Comparison of ENCODE assay signal across 13 cellular contexts in genomic region chr5:87252283-87252605, GRCh38. TPM values are rescaled to one million over a fixed set of nuclear protein-coding genes. Genes with fewer than 3 reads are reported as not detected.
DNase-seq lines count a peak whose midpoint lies in the region; ATAC-seq, FAIRE-seq and TF ChIP-seq lines count a peak whose summit lies in the region.
"Had no signal": no experiment of that assay in that cellular context is flagged by ENCODE, and none has a peak within 500 bp of the region (broad histone marks: within the 10 kb centered on the region; RNA-seq: fewer than 3 reads in every experiment).

No MANE protein-coding gene starts in this region.

- no peak overlapping the region for H2AFZ ChIP-seq in HepG2 (ENCODE audit: low read length)

- ATAC-seq in HepG2 (peak; percentile 24; the same call in 2 of the 3 replicates), GM21737 (IDR thresholded peaks at IDR 0.05; ENCODE audit: unreplicated experiment) (no peak), GM21381 (IDR thresholded peaks at IDR 0.05; ENCODE audit: unreplicated experiment) (no peak)

- FAIRE-seq in HepG2 (lab: Jason Lieb, UNC) = no peak
- FAIRE-seq: H54 had no signal

- H4K20me1 ChIP-seq in HepG2 (ENCODE audit: insufficient read depth, low read length) = no peaks in the 10 kb centered on the region
- H4K20me1 ChIP-seq: BLaER1 treated with 17β-estradiol and CSF1 and Interleukin-3, amounts not matched to agents 10 nM and 100 nM had no signal

- peak overlapping the region; percentile 34; the same call in 1 of the 2 replicates for H3K4me3 ChIP-seq in HUES6 (ENCODE audit: low read depth, low read length)
- H3K4me3 ChIP-seq in HepG2 (replicated peaks in 1 of 3; ENCODE audit: insufficient read depth in 1 of 3, low read depth in 2 of 3, low read length in 3 of 3) = no peak overlapping the region
- peak overlapping the region; percentile 36 to 53 for H3K4me3 ChIP-seq in testis
- H3K4me3 ChIP-seq: BLaER1 treated with 17β-estradiol and CSF1 and Interleukin-3, amounts not matched to agents 10 nM and 100 nM had no signal

- H3K4me1 ChIP-seq in HUES6 (ENCODE audit: control insufficient read depth, insufficient read depth, low read length) (no peaks in the 10 kb centered on the region), HepG2 (ENCODE audit: insufficient read depth, low read length) (no peaks in the 10 kb centered on the region), testis (no peaks in the 10 kb centered on the region)
- H3K4me1 ChIP-seq: BLaER1 treated with 17β-estradiol and CSF1 and Interleukin-3, amounts not matched to agents 10 nM and 100 nM had no signal

- no peaks in the 10 kb centered on the region for H3K27me3 ChIP-seq in HUES6 (ENCODE audit: control insufficient read depth, insufficient read depth, low read length)
- no peaks in the 10 kb centered on the region for H3K27me3 ChIP-seq in HepG2 (ENCODE audit: control insufficient read depth in 1 of 2, insufficient read depth in 2 of 2, low read length in 2 of 2)
- H3K27me3 ChIP-seq in testis = no peaks in the 10 kb centered on the region
- H3K27me3 ChIP-seq: BLaER1 treated with 17β-estradiol and CSF1 and Interleukin-3, amounts not matched to agents 10 nM and 100 nM had no signal

- intact Hi-C loops in HepG2 (cut with micrococcal nuclease; ENCODE audit: unreplicated experiment) (no loop called here), testis (cut with DNase I; ENCODE audit: low total_unique reads) (no loop called here)

- POLR2A ChIA-PET in HepG2 (lab: Yijun Ruan, JAX) = interaction anchor here (1.1 kb wide), 1 partner anchor 15 kb away, joined by 3 read pairs; the partner anchor contains the start of gene RASA1

- no peak overlapping the region for H3K4me2 ChIP-seq in HepG2 (ENCODE audit: low read depth, low read length)
- H3K4me2 ChIP-seq: BLaER1 treated with 17β-estradiol and CSF1 and Interleukin-3, amounts not matched to agents 10 nM and 100 nM had no signal

- no peak for TF ChIP-seq EP300 in HepG2 (IDR thresholded peaks at IDR 0.05; ENCODE audit: low read depth in 2 of 2, low read length in 2 of 2)
- no peak for TF ChIP-seq EP300 in HepG2 (CRISPR knock-in tag; IDR thresholded peaks at IDR 0.05; ENCODE audit: borderline replicate concordance)

- in situ Hi-C loops in HepG2 (cut with HindIII; ENCODE audit: extremely low pct_ligation_motif_present, low pct_unique_long_range_greater_than_20kb) = no loop called here

- no peaks in the 10 kb centered on the region for H3K9me3 ChIP-seq in HUES6 (ENCODE audit: control insufficient read depth, insufficient read depth, low read depth, low read length)
- H3K9me3 ChIP-seq in HepG2 (ENCODE audit: low read length) = no peaks in the 10 kb centered on the region
- H3K9me3 ChIP-seq in testis = no peaks in the 10 kb centered on the region

- DNase-seq in ELF-1 (ENCODE audit: low read depth, low spot score) = peak; percentile 31
- no peak for DNase-seq in HepG2 (ENCODE audit: low spot score)
- DNase-seq in testis = no peak
- no peak for DNase-seq in SHP77 treated with DMSO at 0.1 percent for 48 hours (lab: John Stamatoyannopoulos, UW)
- DNase-seq: 8988T; AML-193; CD4-positive, CD25-positive, alpha-beta regulatory T cell; DMS53 had no signal

- WGBS in HepG2 (ENCODE audit: low lambda C conversion rate) = 93% methylated on average over 5 of the region's 16 CpGs
- 42 to 70% methylated on average over 9 to 14 of the region's 16 CpGs for WGBS in testis, 2 donors

- no peaks in the 10 kb centered on the region for H3K79me2 ChIP-seq in HepG2 (ENCODE audit: insufficient read depth, low read length)

- no peak overlapping the region for H3K27ac ChIP-seq in HUES6 (ENCODE audit: low read depth, low read length)
- H3K27ac ChIP-seq in HepG2 (ENCODE audit: extremely low read length, insufficient read depth, low read length) = no peak overlapping the region
- no peak overlapping the region for H3K27ac ChIP-seq in testis
- H3K27ac ChIP-seq: BLaER1 treated with 17β-estradiol and CSF1 and Interleukin-3, amounts not matched to agents 10 nM and 100 nM had no signal

- TF ChIP-seq RAD21 in HepG2 (CRISPR knock-in tag; IDR thresholded peaks at IDR 0.05) = no peak

- TF ChIP-seq CTCF in HepG2 (CRISPR knock-in tag; IDR thresholded peaks at IDR 0.05) (no peak), testis (IDR thresholded peaks at IDR 0.05) (no peak)

- H3K9ac ChIP-seq in HUES6 (ENCODE audit: low read length) (no peak overlapping the region), HepG2 (ENCODE audit: insufficient read depth, low read depth, low read length) (no peak overlapping the region)
- H3K9ac ChIP-seq: BLaER1 treated with 17β-estradiol and CSF1 and Interleukin-3, amounts not matched to agents 10 nM and 100 nM had no signal

- H3K36me3 ChIP-seq in HUES6 (ENCODE audit: control insufficient read depth, insufficient read depth, low read length) (no peaks in the 10 kb centered on the region), HepG2 (replicated peaks in 1 of 2; ENCODE audit: control insufficient read depth in 1 of 2, insufficient read depth in 2 of 2, low read length in 2 of 2) (no peaks in the 10 kb centered on the region), testis (ENCODE audit: low read depth, missing control alignments) (no peaks in the 10 kb centered on the region)
- H3K36me3 ChIP-seq: BLaER1 treated with 17β-estradiol and CSF1 and Interleukin-3, amounts not matched to agents 10 nM and 100 nM had no signal

- CTCF ChIA-PET in HepG2 (lab: Yijun Ruan, JAX; ENCODE audit: low intra/inter-chr PET ratio, low total read pairs) = no interaction called here

- TF ChIP-seq POLR2A in HepG2 (IDR thresholded peaks at IDR 0.05; ENCODE audit: insufficient read depth in 1 of 2, low read depth in 2 of 2, low read length in 2 of 2) (no peak), testis (IDR thresholded peaks at IDR 0.05) (no peak)

- no TSS peak for BruUV-seq in HepG2 (replicated peaks; lab: Mats Ljungman, UMichigan)

TF ChIP-seq in HepG2, 621 proteins besides CTCF, POLR2A, EP300 and RAD21:
- TF ChIP-seq ZBTB8A (CRISPR knock-in tag; IDR thresholded peaks at IDR 0.05; ENCODE audit: borderline replicate concordance, low read depth) = no peak

RNA-seq across cellular contexts. Expression of gene RASA1, which starts 15.4 kb away (rescaled TPM):
- total RNA-seq in HepG2 (2016; rRNA removed; fragmentation: Illumina TruSeq; extraction: Trizol) = 19.5 and 23.4 TPM in 2 replicates
- 4.1 and 4.5 TPM in 2 replicates for total RNA-seq in HepG2 (2016; cell fraction: cytosol; rRNA removed; fragmentation: Illumina TruSeq; extraction: Trizol; ENCODE audit: low read depth)
- 19.3 and 22.1 TPM in 2 replicates for total RNA-seq in HepG2 (2016; cell fraction: insoluble cytoplasmic fraction; rRNA removed; fragmentation: Illumina TruSeq; extraction: Trizol)
- 6.9 and 8.2 TPM in 2 replicates for total RNA-seq in HepG2 (2016; cell fraction: membrane; rRNA removed; fragmentation: Illumina TruSeq; extraction: Trizol)
- 22.0 and 22.2 TPM in 2 replicates for total RNA-seq in HepG2 (2016; cell fraction: nucleus; rRNA removed; fragmentation: Illumina TruSeq; extraction: Trizol)
- 17.7 and 20.5 TPM in 2 replicates for polyA plus RNA-seq in HepG2 (2011; rRNA removed)
- polyA plus RNA-seq in HepG2 (2011; cell fraction: cytosol; rRNA removed) = 8.3 and 12.5 TPM in 2 replicates
- polyA plus RNA-seq in HepG2 (2011; cell fraction: nucleus; rRNA removed) = 16.9 and 18.3 TPM in 2 replicates
- 13.9 and 17.0 TPM in 2 replicates for polyA plus RNA-seq in HepG2 (2012)
- 0.42 and 0.60 TPM in 2 replicates for polyA plus RNA-seq in HepG2 (2016; cell fraction: cytosol; fragmentation: Illumina TruSeq; extraction: Trizol; ENCODE audit: low read depth)
- polyA plus RNA-seq in HepG2 (2016; cell fraction: insoluble cytoplasmic fraction; fragmentation: Illumina TruSeq; extraction: Trizol; ENCODE audit: low read depth) = 17.7 and 18.8 TPM in 2 replicates
- 2.2 and 2.5 TPM in 2 replicates for polyA plus RNA-seq in HepG2 (2016; cell fraction: membrane; fragmentation: Illumina TruSeq; extraction: Trizol; ENCODE audit: low read depth)
- 18.8 and 21.9 TPM in 2 replicates for polyA plus RNA-seq in HepG2 (2016; cell fraction: nucleus; fragmentation: Illumina TruSeq; extraction: Trizol; ENCODE audit: insufficient read depth, low read depth)
- 9.7 and 11.4 TPM in 2 replicates for polyA minus RNA-seq in HepG2 (2011; rRNA and poly(A)+ RNA removed; ENCODE audit: low replicate concordance)
- 11.5 and 12.7 TPM in 2 replicates for polyA minus RNA-seq in HepG2 (2011; cell fraction: cytosol; rRNA and poly(A)+ RNA removed)
- polyA minus RNA-seq in HepG2 (2011; cell fraction: nucleus; rRNA and poly(A)+ RNA removed) = 45.9 and 50.9 TPM in 2 replicates
- total RNA-seq in testis = 10 to 100 TPM; 61.1 to 65.2 TPM
- 45.9 TPM for polyA plus RNA-seq in testis (ENCODE audit: insufficient read depth, low read depth, low replicate concordance)

Comparison
In these comparisons a context has a peak if more than half of its experiments do, and no peak if none do; other contexts are left out.
1. H3K4me3 ChIP-seq: peak in HUES6 (single experiment) and testis (2 of 2); none in HepG2 (0 of 3).